In the genomic region with DNA sequence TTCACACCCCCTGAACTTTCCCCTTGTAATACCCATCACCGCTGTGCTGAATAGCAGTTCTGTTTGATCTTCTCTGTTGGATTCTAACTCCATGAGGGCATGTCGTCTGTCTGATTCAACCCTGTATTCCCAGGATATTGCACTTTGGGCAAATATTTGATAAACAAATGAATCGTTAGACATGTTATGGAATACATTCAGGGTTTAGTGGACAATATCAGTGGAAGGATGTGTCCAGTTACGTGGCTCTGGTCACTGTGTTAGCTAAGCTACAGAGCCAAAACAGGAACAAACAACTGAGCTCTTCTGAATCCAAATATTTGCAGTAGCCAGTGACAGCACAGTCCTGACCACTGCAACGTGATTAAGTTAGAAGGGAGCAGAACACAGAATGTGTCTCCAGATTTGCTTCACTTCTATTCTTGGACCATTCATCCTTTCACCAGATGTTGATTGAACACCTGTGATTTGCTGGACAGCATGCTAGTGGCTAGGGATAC, we compare ENCODE assay signal across 21 cellular contexts. TPM values are rescaled to one million over a fixed set of nuclear protein-coding genes. Genes with fewer than 3 reads are reported as not detected.
DNase-seq lines count a peak whose midpoint lies in the region; ATAC-seq and TF ChIP-seq lines count a peak whose summit lies in the region.
"Had no signal": no experiment of that assay in that cellular context is flagged by ENCODE, and none has a peak within 500 bp of the region (broad histone marks: within the 10 kb centered on the region; RNA-seq: fewer than 3 reads in every experiment).

No MANE protein-coding gene starts in this region.

- H3K4me1 ChIP-seq in breast epithelium (peaks cover 12 to 19% of the 10 kb centered on the region in 2 donors), right atrium auricular region (peaks cover 0 to 72% of the 10 kb centered on the region in 2 donors), prostate gland (replicated peaks) (no peaks in the 10 kb centered on the region), uterus (peaks cover 0 to 8% of the 10 kb centered on the region in 2 donors)
- H3K4me1 ChIP-seq: adrenal gland had no signal

- WGBS in prostate gland: 52% methylated on average over 5 of the region's 5 CpGs

- H3K27ac ChIP-seq in breast epithelium: peak overlapping the region; percentile 34 to 75
- peak overlapping the region; percentile 65 to 73 for H3K27ac ChIP-seq in right atrium auricular region
- H3K27ac ChIP-seq in prostate gland: peak overlapping the region; percentile 43 to 48
- peak overlapping the region; percentile 33 to 36 for H3K27ac ChIP-seq in uterus

- peaks cover 9% of the 10 kb centered on the region for H3K4me1 Mint-ChIP-seq in MCF 10A (ENCODE audit: insufficient read depth, unreplicated experiment)
- H3K4me1 Mint-ChIP-seq: B cell had no signal

- H3K27me3 ChIP-seq in breast epithelium: no peaks in the 10 kb centered on the region
- H3K27me3 ChIP-seq in right atrium auricular region: no peaks in the 10 kb centered on the region
- H3K27me3 ChIP-seq in prostate gland (replicated peaks; ENCODE audit: insufficient read depth): no peaks in the 10 kb centered on the region
- H3K27me3 ChIP-seq in uterus: no peaks in the 10 kb centered on the region
- H3K27me3 ChIP-seq: adrenal gland had no signal

- H3K4me3 Mint-ChIP-seq in MCF 10A (ENCODE audit: unreplicated experiment): no peak overlapping the region
- H3K4me3 Mint-ChIP-seq: activated CD8-positive, alpha-beta T cell treated with anti-CD3 and anti-CD28 coated beads, Interleukin-2, amount 10 ng/mL, durations not matched to agents 7 days and 5 days; B cell; stimulated activated naive CD8-positive, alpha-beta T cell treated with anti-CD3 and anti-CD28 coated beads, Interleukin-15, Interleukin-2, amounts not matched to agents 100 ng/mL and 50 ng/mL, for 24 hours had no signal

- intact Hi-C loops in breast epithelium (cut with DNase I; ENCODE audit: low total_unique reads): no loop called here
- intact Hi-C loops in MCF 10A (cut with micrococcal nuclease): no loop called here
- intact Hi-C loops in prostate gland (cut with DNase I): no loop called here
- intact Hi-C loops in uterus (cut with DNase I; ENCODE audit: low total_unique reads): no loop called here

- no peaks in the 10 kb centered on the region for H3K9me3 Mint-ChIP-seq in MCF 10A (ENCODE audit: unreplicated experiment)
- H3K9me3 Mint-ChIP-seq: stimulated activated naive CD8-positive, alpha-beta T cell treated with anti-CD3 and anti-CD28 coated beads, Interleukin-15, Interleukin-2, amounts not matched to agents 100 ng/mL and 50 ng/mL, for 24 hours had no signal

- H3K4me3 ChIP-seq in breast epithelium: no peak overlapping the region
- H3K4me3 ChIP-seq in right atrium auricular region: no peak overlapping the region
- H3K4me3 ChIP-seq in prostate gland: no peak overlapping the region
- no peak overlapping the region for H3K4me3 ChIP-seq in uterus
- H3K4me3 ChIP-seq: adrenal gland had no signal

- no peak overlapping the region for H3K27ac Mint-ChIP-seq in MCF 10A (ENCODE audit: low read depth, unreplicated experiment)
- H3K27ac Mint-ChIP-seq: activated CD8-positive, alpha-beta T cell treated with anti-CD3 and anti-CD28 coated beads, Interleukin-2, amount 10 ng/mL, durations not matched to agents 7 days and 5 days; B cell; stimulated activated naive CD8-positive, alpha-beta T cell treated with anti-CD3 and anti-CD28 coated beads, Interleukin-15, Interleukin-2, amounts not matched to agents 100 ng/mL and 50 ng/mL, for 24 hours had no signal

- no peak for TF ChIP-seq CTCF in breast epithelium (IDR thresholded peaks at IDR 0.05)
- TF ChIP-seq CTCF in MCF 10A (IDR thresholded peaks at IDR 0.05; ENCODE audit: unreplicated experiment): no peak
- no peak for TF ChIP-seq CTCF in right atrium auricular region (IDR thresholded peaks at IDR 0.05)
- TF ChIP-seq CTCF in prostate gland (IDR thresholded peaks at IDR 0.05): no peak
- no peak for TF ChIP-seq CTCF in uterus (IDR thresholded peaks at IDR 0.05)

- H3K9me3 ChIP-seq in breast epithelium (no peaks in the 10 kb centered on the region), right atrium auricular region (no peaks in the 10 kb centered on the region), prostate gland (no peaks in the 10 kb centered on the region), uterus (no peaks in the 10 kb centered on the region)
- H3K9me3 ChIP-seq: adrenal gland had no signal

- CTCF ChIA-PET in MCF 10A (lab: Yijun Ruan, JAX): no interaction called here

- TF ChIP-seq POLR2A in breast epithelium (IDR thresholded peaks at IDR 0.05) (no peak), prostate gland (IDR thresholded peaks at IDR 0.05) (no peak), uterus (IDR thresholded peaks at IDR 0.05) (no peak)

- POLR2A ChIA-PET in MCF 10A (lab: Yijun Ruan, JAX): no interaction called here

- no peaks in the 10 kb centered on the region for H3K36me3 ChIP-seq in breast epithelium
- peaks cover 10% of the 10 kb centered on the region for H3K36me3 ChIP-seq in right atrium auricular region
- H3K36me3 ChIP-seq in prostate gland: no peaks in the 10 kb centered on the region
- no peaks in the 10 kb centered on the region for H3K36me3 ChIP-seq in uterus
- H3K36me3 ChIP-seq: adrenal gland had no signal

- no peaks in the 10 kb centered on the region for H3K36me3 Mint-ChIP-seq in MCF 10A (ENCODE audit: insufficient read depth, unreplicated experiment)

- ATAC-seq in GM21717 (IDR thresholded peaks at IDR 0.05; ENCODE audit: unreplicated experiment) (no peak), GM19351 (IDR thresholded peaks at IDR 0.05; ENCODE audit: unreplicated experiment) (no peak)
- ATAC-seq: activated CD8-positive, alpha-beta T cell treated with anti-CD3 and anti-CD28 coated beads, Interleukin-2, amount 10 ng/mL, durations not matched to agents 7 days and 5 days; SK-N-SH treated with all-trans-retinoic acid at 6 μM for 48 hours had no signal

- H3K27me3 Mint-ChIP-seq in MCF 10A (ENCODE audit: insufficient read depth, unreplicated experiment): peaks cover 26% of the 10 kb centered on the region
- H3K27me3 Mint-ChIP-seq: B cell; stimulated activated naive CD8-positive, alpha-beta T cell treated with anti-CD3 and anti-CD28 coated beads, Interleukin-15, Interleukin-2, amounts not matched to agents 100 ng/mL and 50 ng/mL, for 24 hours had no signal

- DNase-seq in breast epithelium (ENCODE audit: low spot score in 2 of 2) (no peak), MCF 10A (ENCODE audit: unreplicated experiment) (no peak), right atrium auricular region (ENCODE audit: low spot score) (no peak), prostate gland (ENCODE audit: low spot score) (peak; percentile 36), uterus (no peak), SW480 (ENCODE audit: low spot score) (no peak)
- DNase-seq: activated CD4-positive, CD25-positive, alpha-beta regulatory T cell; activated CD8-positive, alpha-beta T cell treated with anti-CD3 and anti-CD28 coated beads, Interleukin-2, amount 10 ng/mL, durations not matched to agents 7 days and 5 days; activated T-cell treated with anti-CD3 and anti-CD28 coated beads, Interleukin-2, amount 50 U/mL, for 1 hour; COR-L47; foreskin fibroblast; islet precursor cell; mesendoderm; NCI-H1694 treated with DMSO at 0.1 percent for 48 hours; stimulated activated CD4-positive, alpha-beta T cell treated with anti-CD3 and anti-CD28 coated beads, Interleukin-4, amount 100 ng/mL, for 24 hours had no signal

- no TSS peak for BruUV-seq in MCF 10A (replicated peaks; lab: Mats Ljungman, UMichigan)

RNA-seq across cellular contexts. Expression of gene ANGPTL2, which starts 13.2 kb away (rescaled TPM):
- total RNA-seq in breast epithelium (10 to 100 TPM; 30.9 to 61.8 (median 51.8) TPM), MCF 10A (2022) (not detected in 2 replicates), right atrium auricular region (10 to 100 TPM; 42.8 to 55.8 TPM), prostate gland (10 to 100 TPM; 17.3 to 43.2 TPM), uterus (10 to 100 TPM; 10.2 to 65.3 (median 32.0) TPM)
- total RNA-seq: activated CD8-positive, alpha-beta T cell treated with anti-CD3 and anti-CD28 coated beads, Interleukin-2, amount 10 ng/mL, durations not matched to agents 7 days and 5 days; B cell had no signal

Comparison
In these comparisons a context has a peak if more than half of its experiments do, and no peak if none do; other contexts are left out.
1. RNA of gene ANGPTL2, which starts 13.2 kb away (total RNA-seq): 42.8 to 55.8 TPM in right atrium auricular region, 30.9 to 61.8 TPM in breast epithelium, 17.3 to 43.2 TPM in prostate gland and 10.2 to 65.3 TPM in uterus; not detected in MCF 10A; every median in the first group is over 10 times any median in the second.
2. Peak in every context shown above with its lines, with median percentiles within 50 percentile points of each other: H3K27ac ChIP-seq.